In the genomic region with DNA sequence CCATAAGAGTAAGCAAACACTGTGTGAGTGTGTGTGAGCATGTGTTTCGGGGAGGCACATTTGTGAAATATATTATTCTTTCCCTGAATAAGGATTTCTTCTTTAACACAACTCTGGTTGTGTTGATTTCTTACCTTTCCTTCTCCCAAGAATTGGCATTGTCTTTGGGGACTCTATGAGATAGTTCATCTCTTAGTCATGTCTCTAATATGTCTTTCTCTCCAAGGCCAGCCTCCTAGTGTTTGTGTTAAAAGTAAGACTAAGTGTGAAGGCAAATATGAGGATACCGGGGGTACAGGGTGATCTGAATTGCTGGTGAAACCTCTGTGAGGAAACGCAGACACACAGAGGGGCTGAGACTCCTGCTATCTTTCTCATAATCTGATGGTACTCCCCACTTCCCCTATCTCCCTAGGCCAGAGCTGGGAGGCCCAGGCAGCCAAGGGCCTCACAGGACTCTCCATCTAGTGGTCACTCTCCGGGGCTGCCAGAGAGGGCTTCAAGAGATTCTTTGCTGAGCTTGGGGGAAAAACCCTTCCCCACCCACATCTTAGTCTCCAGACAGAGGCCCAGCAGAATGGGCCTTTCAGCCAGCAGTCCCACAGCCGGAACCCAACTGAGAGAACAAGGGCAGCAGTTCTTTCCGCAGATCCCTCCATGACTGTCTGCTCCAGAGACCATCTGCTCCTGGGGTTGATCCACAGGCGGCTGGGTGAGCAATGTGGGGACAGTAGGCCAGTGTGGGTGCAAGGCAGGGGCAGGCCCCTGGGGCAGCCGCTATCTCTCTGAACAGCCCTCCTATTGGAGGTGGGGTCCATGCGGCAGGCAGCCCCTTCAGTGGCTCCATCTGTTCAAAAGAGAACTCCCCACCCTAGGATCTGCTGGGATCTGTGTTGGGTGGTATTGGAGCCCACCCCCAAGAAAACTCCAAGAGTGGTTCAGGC, we compare ENCODE assay signal across 19 cellular contexts. TPM values are rescaled to one million over a fixed set of nuclear protein-coding genes. Genes with fewer than 3 reads are reported as not detected.
DNase-seq lines count a peak whose midpoint lies in the region; FAIRE-seq and TF ChIP-seq lines count a peak whose summit lies in the region.
"Had no signal": no experiment of that assay in that cellular context is flagged by ENCODE, and none has a peak within 500 bp of the region (broad histone marks: within the 10 kb centered on the region; RNA-seq: fewer than 3 reads in every experiment).

No MANE protein-coding gene starts in this region.

- H3K4me3 ChIP-seq in H1 (ENCODE audit: extremely low read depth in 1 of 4, insufficient read depth in 2 of 4, low read depth in 3 of 4, low read length in 4 of 4): no peak overlapping the region
- H3K4me3 ChIP-seq: prostate gland had no signal

- H3K9me3 Mint-ChIP-seq in nephron progenitor cell: peaks cover 5% of the 10 kb centered on the region
- H3K9me3 Mint-ChIP-seq: activated T-helper 17 cell treated with anti-CD3 and anti-CD28 coated beads, Interleukin-2, amount 50 U/mL, for 72 hours; T-helper 2 cell treated with Interferon-gamma antibody and Interleukin-4, amounts not matched to agents 5 μg/mL and 100 μg/mL, for 36 hours had no signal

- 54% methylated on average over 9 of the region's 9 CpGs; no CpG with 5 or more reads in 1 of the 2 experiments for WGBS in H1 (ENCODE audit: extremely low coverage in 1 of 2, insufficient coverage in 1 of 2, insufficient read length in 1 of 2, insufficient replicate concordance in 2 of 2, low coverage in 1 of 2, low lambda C conversion rate in 2 of 2, missing lambda C conversion rate in 1 of 2), 2 experiments

- no peaks in the 10 kb centered on the region for H3K79me2 ChIP-seq in H1 (ENCODE audit: control insufficient read depth in 1 of 2, insufficient read depth in 2 of 2, low read length in 2 of 2)

- H3K4ac ChIP-seq in H1 (replicated peaks; ENCODE audit: insufficient read length, low read depth, low read length): no peak overlapping the region

- H2BK15ac ChIP-seq in H1 (ENCODE audit: low read length): no peak overlapping the region

- H3K27me3 Mint-ChIP-seq in nephron progenitor cell (ENCODE audit: low read depth, poor library complexity): peaks cover 100% of the 10 kb centered on the region

- no peak overlapping the region for H3K27ac Mint-ChIP-seq in nephron progenitor cell
- H3K27ac Mint-ChIP-seq: activated T-helper 17 cell treated with anti-CD3 and anti-CD28 coated beads, Interleukin-2, amount 50 U/mL, for 72 hours; brain; nephron; T-helper 2 cell treated with Interferon-gamma antibody and Interleukin-4, amounts not matched to agents 5 μg/mL and 100 μg/mL, for 36 hours had no signal

- peaks cover 98 to 100% (median 100%) of the 10 kb centered on the region in 4 experiments for H3K27me3 ChIP-seq in H1 (replicated peaks in 1 of 4; ENCODE audit: control insufficient read depth in 3 of 4, extremely low read depth in 1 of 4, insufficient read depth in 3 of 4, low read length in 3 of 4)

- no peak overlapping the region for H2BK120ac ChIP-seq in H1 (replicated peaks; ENCODE audit: low read depth, low read length)

- peak; percentile 92 for DNase-seq in OCI-M1 (lab: John Stamatoyannopoulos, UW)
- DNase-seq in H1 (ENCODE audit: low read depth in 1 of 2, low spot score in 2 of 2): no peak
- no peak for DNase-seq in HPDE6-E6E7 (ENCODE audit: extremely low spot score)
- no peak for DNase-seq in activated effector memory CD4-positive, alpha-beta T cell treated with anti-CD3 and anti-CD28 coated beads, Interleukin-2, amount 50 U/mL, for 16 hours
- no peak for DNase-seq in nephron progenitor cell
- DNase-seq: foreskin keratinocyte; GOT3; left cardiac atrium; NCI-H2081 treated with DMSO at 0.1 percent for 48 hours; SIG-M5; stimulated activated CD8-positive, alpha-beta memory T cell treated with anti-CD3 and anti-CD28 coated beads, Interleukin-4, amount 100 ng/mL, for 48 hours had no signal

- H4K20me1 ChIP-seq in H1 (replicated peaks in 1 of 2; ENCODE audit: control insufficient read depth in 1 of 2, insufficient read depth in 2 of 2, low read length in 2 of 2): peaks cover 30 to 46% of the 10 kb centered on the region in 2 experiments

- TF ChIP-seq POLR2A in H1 (IDR thresholded peaks at IDR 0.05; ENCODE audit: control extremely low read depth in 1 of 2, low read depth in 2 of 2, low read length in 2 of 2): no peak

- H4K8ac ChIP-seq in H1 (ENCODE audit: extremely low read depth, insufficient read depth, low read length): no peak overlapping the region

- no peak overlapping the region for H2BK20ac ChIP-seq in H1 (ENCODE audit: low read length)

- no peak overlapping the region for H3K56ac ChIP-seq in H1 (replicated peaks; ENCODE audit: insufficient read length, low read depth, low read length)

- no peak overlapping the region for H3K27ac ChIP-seq in H1 (ENCODE audit: low read depth, low read length)
- H3K27ac ChIP-seq: epithelial cell of prostate, foreskin keratinocyte, prostate gland had no signal

- FAIRE-seq in G401.6 (lab: Jason Lieb, UNC) (peak; percentile 11), H1 (lab: Jason Lieb, UNC) (no peak)
- FAIRE-seq: urothelium cell line had no signal

- TF ChIP-seq EP300 in H1 (IDR thresholded peaks at IDR 0.05; ENCODE audit: borderline replicate concordance in 1 of 2, low read depth in 2 of 2, low read length in 2 of 2): no peak

- H2AFZ ChIP-seq in H1 (ENCODE audit: low read length): no peak overlapping the region

- CTCF ChIA-PET in H1 (lab: Charles Lee; ENCODE audit: partially characterized antibody): interaction anchor here (0.7 to 2.1 kb wide), 9 partner anchors 13 to 192 kb away, joined by 3 to 6 read pairs (median 3); no protein-coding TSS in a partner anchor

- H3K9ac ChIP-seq in H1 (replicated peaks in 1 of 4; ENCODE audit: extremely low read depth in 1 of 4, low read depth in 3 of 4, low read length in 3 of 4): no peak overlapping the region

- H3K36me3 Mint-ChIP-seq in nephron progenitor cell (ENCODE audit: low read depth): no peaks in the 10 kb centered on the region
- H3K36me3 Mint-ChIP-seq: brain had no signal

- POLR2A ChIA-PET in H1 (lab: Charles Lee; ENCODE audit: partially characterized antibody): no interaction called here

- H2BK12ac ChIP-seq in H1 (ENCODE audit: low read depth, low read length): no peak overlapping the region

- no peaks in the 10 kb centered on the region for H3K79me1 ChIP-seq in H1 (ENCODE audit: low read depth, low read length)

- no peak overlapping the region for H2BK5ac ChIP-seq in H1 (ENCODE audit: low read depth, low read length)

- no peak overlapping the region for H3K23ac ChIP-seq in H1 (ENCODE audit: insufficient read length)

- no peak overlapping the region for H3K4me2 ChIP-seq in H1 (ENCODE audit: insufficient read depth in 1 of 2, low read depth in 2 of 2, low read length in 2 of 2)

- no peak overlapping the region for H3K14ac ChIP-seq in H1 (ENCODE audit: insufficient read length)

- no peak overlapping the region for H3K18ac ChIP-seq in H1 (ENCODE audit: extremely low read depth, low read length)

- no peak overlapping the region for H2AK5ac ChIP-seq in H1 (ENCODE audit: low read depth, low read length)

- no peaks in the 10 kb centered on the region; a peak in 1 of 4 replicates for H3K9me3 ChIP-seq in H1 (ENCODE audit: insufficient read depth in 2 of 2, low read depth in 1 of 2, low read length in 1 of 2)
- H3K9me3 ChIP-seq: prostate gland had no signal

- H4K91ac ChIP-seq in H1 (replicated peaks; ENCODE audit: insufficient read length, low read length): no peak overlapping the region

- H3K4me1 Mint-ChIP-seq in nephron progenitor cell: peaks cover 5% of the 10 kb centered on the region
- H3K4me1 Mint-ChIP-seq: activated T-helper 17 cell treated with anti-CD3 and anti-CD28 coated beads, Interleukin-2, amount 50 U/mL, for 72 hours; brain had no signal

- H3K4me3 Mint-ChIP-seq in nephron progenitor cell: no peak overlapping the region
- H3K4me3 Mint-ChIP-seq: activated T-helper 17 cell treated with anti-CD3 and anti-CD28 coated beads, Interleukin-2, amount 50 U/mL, for 72 hours; brain; nephron; T-helper 2 cell treated with Interferon-gamma antibody and Interleukin-4, amounts not matched to agents 5 μg/mL and 100 μg/mL, for 36 hours had no signal

- peaks cover 0 to 3% (median 0%) of the 10 kb centered on the region in 4 experiments; a peak in 1 of 8 replicates for H3K36me3 ChIP-seq in H1 (ENCODE audit: control insufficient read depth in 2 of 4, insufficient read depth in 4 of 4, low read length in 3 of 4)
- H3K36me3 ChIP-seq: prostate gland had no signal

- H3K4me1 ChIP-seq in H1 (replicated peaks in 1 of 4; ENCODE audit: control insufficient read depth in 3 of 4, insufficient read depth in 4 of 4, low read length in 3 of 4): peaks cover 0 to 16% (median 4%) of the 10 kb centered on the region in 4 experiments; a peak in 6 of 7 replicates
- H3K4me1 ChIP-seq: foreskin keratinocyte, prostate gland had no signal

- peak in 2 of 3 experiments; percentile 9 to 13; a peak in 2 of 4 replicates for TF ChIP-seq CTCF in H1 (IDR thresholded peaks at IDR 0.05; ENCODE audit: control extremely low read depth in 1 of 3, insufficient read depth in 1 of 3, low read depth in 1 of 3, low read length in 3 of 3)
- no peak for TF ChIP-seq CTCF in nephron progenitor cell (IDR thresholded peaks at IDR 0.05)

- H3K23me2 ChIP-seq in H1 (ENCODE audit: low read depth, low read length): no peaks in the 10 kb centered on the region

- H4K5ac ChIP-seq in H1 (ENCODE audit: insufficient read length, low read depth, low read length): no peak overlapping the region

- TF ChIP-seq RAD21 in H1 (IDR thresholded peaks at IDR 0.05 in 1 of 2, conservative IDR thresholded peaks at IDR 0.05 in 1 of 2; ENCODE audit: low read depth in 2 of 2, low read length in 2 of 2): peak in 1 of 2 experiments; percentile 21; a peak in 1 of 4 replicates

RNA-seq across cellular contexts. Expression of a gene that starts 5.8 kb away (rescaled TPM):
- total RNA-seq in H1 (2021; fragmentation: NEBNext Ultra II Directional; extraction: Animal tissue kit (Norgen Biotek cat#: 25700)): not detected in 2 replicates
- not detected in 2 replicates for polyA plus RNA-seq in H1 (2011; rRNA removed)
- polyA plus RNA-seq in H1 (2011; cell fraction: cytosol; rRNA removed): not detected
- not detected for polyA plus RNA-seq in H1 (2011; cell fraction: nucleus; rRNA removed)
- not detected in 4 replicates for polyA plus RNA-seq in H1 (2012, experiment 1 of 2)
- not detected for polyA plus RNA-seq in H1 (2012, experiment 2 of 2)
- polyA plus RNA-seq in H1 (2013, experiment 1 of 2): not detected
- polyA plus RNA-seq in H1 (2013, experiment 2 of 2): not detected
- not detected in 2 replicates for polyA minus RNA-seq in H1 (2011; rRNA and poly(A)+ RNA removed)
- not detected for polyA minus RNA-seq in H1 (2011; cell fraction: cytosol; rRNA and poly(A)+ RNA removed)
- polyA minus RNA-seq in H1 (2011; cell fraction: nucleus; rRNA and poly(A)+ RNA removed): not detected
- total RNA-seq: activated T-helper 17 cell treated with anti-CD3 and anti-CD28 coated beads, Interleukin-2, amount 50 U/mL, for 72 hours; left cardiac atrium; prostate gland had no signal

RNA-seq across cellular contexts. Expression of a gene that starts 10.3 kb away (rescaled TPM):
- total RNA-seq in H1 (2021; fragmentation: NEBNext Ultra II Directional; extraction: Animal tissue kit (Norgen Biotek cat#: 25700)): 0.13 TPM in 1 of 2 replicates, not detected in the other
- 0.02 TPM in 1 of 2 replicates, not detected in the other for polyA plus RNA-seq in H1 (2011; rRNA removed)
- not detected for polyA plus RNA-seq in H1 (2011; cell fraction: cytosol; rRNA removed)
- not detected for polyA plus RNA-seq in H1 (2011; cell fraction: nucleus; rRNA removed)
- not detected in 4 replicates for polyA plus RNA-seq in H1 (2012, experiment 1 of 2)
- 0.10 TPM for polyA plus RNA-seq in H1 (2012, experiment 2 of 2)
- 0.02 TPM for polyA plus RNA-seq in H1 (2013, experiment 1 of 2)
- not detected for polyA plus RNA-seq in H1 (2013, experiment 2 of 2)
- polyA minus RNA-seq in H1 (2011; rRNA and poly(A)+ RNA removed): not detected in 2 replicates
- not detected for polyA minus RNA-seq in H1 (2011; cell fraction: cytosol; rRNA and poly(A)+ RNA removed)
- polyA minus RNA-seq in H1 (2011; cell fraction: nucleus; rRNA and poly(A)+ RNA removed): not detected
- total RNA-seq: activated T-helper 17 cell treated with anti-CD3 and anti-CD28 coated beads, Interleukin-2, amount 50 U/mL, for 72 hours; left cardiac atrium had no signal

RNA-seq across cellular contexts. Expression of a gene that starts 24.0 kb away (rescaled TPM):
- total RNA-seq in H1 (2021; fragmentation: NEBNext Ultra II Directional; extraction: Animal tissue kit (Norgen Biotek cat#: 25700)): not detected in 2 replicates
- not detected in 2 replicates for polyA plus RNA-seq in H1 (2011; rRNA removed)
- not detected for polyA plus RNA-seq in H1 (2011; cell fraction: cytosol; rRNA removed)
- polyA plus RNA-seq in H1 (2011; cell fraction: nucleus; rRNA removed): not detected
- not detected in 4 replicates for polyA plus RNA-seq in H1 (2012, experiment 1 of 2)
- polyA plus RNA-seq in H1 (2012, experiment 2 of 2): not detected
- not detected for polyA plus RNA-seq in H1 (2013, experiment 1 of 2)
- polyA plus RNA-seq in H1 (2013, experiment 2 of 2): not detected
- not detected in 2 replicates for polyA minus RNA-seq in H1 (2011; rRNA and poly(A)+ RNA removed)
- 0.88 TPM for polyA minus RNA-seq in H1 (2011; cell fraction: cytosol; rRNA and poly(A)+ RNA removed)
- 0.40 TPM for polyA minus RNA-seq in H1 (2011; cell fraction: nucleus; rRNA and poly(A)+ RNA removed)
- total RNA-seq: activated T-helper 17 cell treated with anti-CD3 and anti-CD28 coated beads, Interleukin-2, amount 50 U/mL, for 72 hours; left cardiac atrium; prostate gland had no signal

RNA-seq across cellular contexts. Expression of a gene that starts 25.8 kb away (rescaled TPM):
- not detected in 2 replicates for total RNA-seq in H1 (2021; fragmentation: NEBNext Ultra II Directional; extraction: Animal tissue kit (Norgen Biotek cat#: 25700))
- not detected in 2 replicates for polyA plus RNA-seq in H1 (2011; rRNA removed)
- not detected for polyA plus RNA-seq in H1 (2011; cell fraction: cytosol; rRNA removed)
- not detected for polyA plus RNA-seq in H1 (2011; cell fraction: nucleus; rRNA removed)
- polyA plus RNA-seq in H1 (2012, experiment 1 of 2): not detected in 4 replicates
- not detected for polyA plus RNA-seq in H1 (2012, experiment 2 of 2)
- polyA plus RNA-seq in H1 (2013, experiment 1 of 2): not detected
- not detected for polyA plus RNA-seq in H1 (2013, experiment 2 of 2)
- not detected in 2 replicates for polyA minus RNA-seq in H1 (2011; rRNA and poly(A)+ RNA removed)
- polyA minus RNA-seq in H1 (2011; cell fraction: cytosol; rRNA and poly(A)+ RNA removed): not detected
- not detected for polyA minus RNA-seq in H1 (2011; cell fraction: nucleus; rRNA and poly(A)+ RNA removed)
- total RNA-seq: activated T-helper 17 cell treated with anti-CD3 and anti-CD28 coated beads, Interleukin-2, amount 50 U/mL, for 72 hours; left cardiac atrium had no signal

RNA-seq across cellular contexts. Expression of a gene that starts 36.0 kb away (rescaled TPM):
- total RNA-seq in H1 (2021; fragmentation: NEBNext Ultra II Directional; extraction: Animal tissue kit (Norgen Biotek cat#: 25700)): not detected in 2 replicates
- not detected in 2 replicates for polyA plus RNA-seq in H1 (2011; rRNA removed)
- not detected for polyA plus RNA-seq in H1 (2011; cell fraction: cytosol; rRNA removed)
- polyA plus RNA-seq in H1 (2011; cell fraction: nucleus; rRNA removed): not detected
- polyA plus RNA-seq in H1 (2012, experiment 1 of 2): not detected in 4 replicates
- 0.20 TPM for polyA plus RNA-seq in H1 (2012, experiment 2 of 2)
- polyA plus RNA-seq in H1 (2013, experiment 1 of 2): not detected
- not detected for polyA plus RNA-seq in H1 (2013, experiment 2 of 2)
- not detected in 2 replicates for polyA minus RNA-seq in H1 (2011; rRNA and poly(A)+ RNA removed)
- not detected for polyA minus RNA-seq in H1 (2011; cell fraction: cytosol; rRNA and poly(A)+ RNA removed)
- not detected for polyA minus RNA-seq in H1 (2011; cell fraction: nucleus; rRNA and poly(A)+ RNA removed)
- total RNA-seq: activated T-helper 17 cell treated with anti-CD3 and anti-CD28 coated beads, Interleukin-2, amount 50 U/mL, for 72 hours; left cardiac atrium had no signal
